In genomic region chr22:23225337-23225723, GRCh38 we compare ENCODE assay signal across 11 cellular contexts. TPM values are rescaled to one million over a fixed set of nuclear protein-coding genes. Genes with fewer than 3 reads are reported as not detected.
DNase-seq lines count a peak whose midpoint lies in the region; ATAC-seq and TF ChIP-seq lines count a peak whose summit lies in the region.
"Had no signal": no experiment of that assay in that cellular context is flagged by ENCODE, and none has a peak within 500 bp of the region (broad histone marks: within the 10 kb centered on the region; RNA-seq: fewer than 3 reads in every experiment).

No MANE protein-coding gene starts in this region.

- POLR2A ChIA-PET in RWPE1 (lab: Yijun Ruan, JAX; ENCODE audit: low non-redundant PET): no interaction called here

- H3K4me3 Mint-ChIP-seq in CD14-positive monocyte (no peak overlapping the region), endothelial cell (ENCODE audit: unreplicated experiment) (no peak overlapping the region)

- intact Hi-C loops in CD14-positive monocyte (cut with micrococcal nuclease): no loop called here
- intact Hi-C loops in psoas muscle (cut with DNase I): no loop called here

- DNase-seq in CD14-positive monocyte (ENCODE audit: low spot score) (no peak), RWPE1 (ENCODE audit: low spot score) (no peak), endothelial cell (ENCODE audit: low spot score) (no peak), psoas muscle (no peak), T1000 (lab: John Stamatoyannopoulos, UW) (no peak), NCI-H2081 treated with DMSO at 0.1 percent for 48 hours (lab: John Stamatoyannopoulos, UW) (no peak)
- DNase-seq: cerebellar nuclear complex, NCI-H146 had no signal

- ATAC-seq in psoas muscle (no peak), HG02642 (IDR thresholded peaks at IDR 0.05; ENCODE audit: poor library complexity, unreplicated experiment) (no peak), HG02981 (IDR thresholded peaks at IDR 0.05; ENCODE audit: unreplicated experiment) (no peak)

- H3K36me3 Mint-ChIP-seq in CD14-positive monocyte (peaks cover 19 to 20% of the 10 kb centered on the region in 2 donors), endothelial cell (ENCODE audit: low read depth, unreplicated experiment) (peaks cover 22% of the 10 kb centered on the region)

- peaks cover 21% of the 10 kb centered on the region for H3K4me1 ChIP-seq in psoas muscle
- H3K4me1 ChIP-seq: HAP-1 had no signal

- TF ChIP-seq CTCF in CD14-positive monocyte (IDR thresholded peaks at IDR 0.05): no peak
- TF ChIP-seq CTCF in RWPE1 (conservative IDR thresholded peaks at IDR 0.05; ENCODE audit: low read depth): no peak
- TF ChIP-seq CTCF in endothelial cell (IDR thresholded peaks at IDR 0.05; ENCODE audit: unreplicated experiment): no peak
- TF ChIP-seq CTCF in psoas muscle (IDR thresholded peaks at IDR 0.05): no peak

- H3K9me3 ChIP-seq in psoas muscle: no peaks in the 10 kb centered on the region
- H3K9me3 ChIP-seq: HAP-1 had no signal

- H3K27me3 Mint-ChIP-seq in CD14-positive monocyte (ENCODE audit: low read depth in 3 of 3) (peaks cover 0 to 2% (median 0%) of the 10 kb centered on the region in 3 donors), endothelial cell (ENCODE audit: unreplicated experiment) (peaks cover 7% of the 10 kb centered on the region)

- no peak overlapping the region for H3K4me3 ChIP-seq in psoas muscle
- H3K4me3 ChIP-seq: HAP-1 had no signal

- H3K9me3 Mint-ChIP-seq in CD14-positive monocyte (peaks cover 5 to 17% (median 13%) of the 10 kb centered on the region in 7 donors), endothelial cell (ENCODE audit: unreplicated experiment) (no peaks in the 10 kb centered on the region)

- WGBS in psoas muscle, 3 donors: 81 to 86% (median 83%) methylated on average over 10 of the region's 10 CpGs

- H3K27ac Mint-ChIP-seq in CD14-positive monocyte (peak overlapping the region; percentile 76 to 91 (median 88)), endothelial cell (ENCODE audit: unreplicated experiment) (peak overlapping the region; percentile 21)

- H3K4me1 Mint-ChIP-seq in CD14-positive monocyte (peaks cover 79% of the 10 kb centered on the region), endothelial cell (ENCODE audit: unreplicated experiment) (peaks cover 67% of the 10 kb centered on the region)

- H3K27me3 ChIP-seq in psoas muscle (ENCODE audit: insufficient read depth in 3 of 3, low read length in 2 of 3): peaks cover 0 to 24% (median 3%) of the 10 kb centered on the region in 3 donors

- no peaks in the 10 kb centered on the region for H3K36me3 ChIP-seq in psoas muscle (ENCODE audit: insufficient read depth in 1 of 2, low read depth in 1 of 2)
- H3K36me3 ChIP-seq: HAP-1 had no signal

- H3K27ac ChIP-seq in RWPE1 (peak overlapping the region; percentile 97), psoas muscle (peak overlapping the region; percentile 46)

- CTCF ChIA-PET in RWPE1 (lab: Yijun Ruan, JAX): interaction anchor here (1.0 kb wide), 1 partner anchor 56 kb away, joined by 3 read pairs; no protein-coding TSS in a partner anchor

RNA-seq across cellular contexts. Expression of gene BCR, which starts 45.0 kb away (rescaled TPM):
- polyA plus RNA-seq in CD14-positive monocyte (under 1 TPM; 0.97 TPM), psoas muscle (1 to 10 TPM; 2.7 to 4.7 (median 4.0) TPM)
- total RNA-seq in endothelial cell (ENCODE audit: unreplicated experiment) (92.6 TPM), psoas muscle (1 to 10 TPM; 6.5 to 7.7 (median 7.0) TPM)

Comparison
In these comparisons a context has a peak if more than half of its experiments do, and no peak if none do; other contexts are left out.
1. RNA of gene BCR, which starts 45.0 kb away (total RNA-seq): 92.6 TPM in endothelial cell (single experiment); 6.5 to 7.7 TPM in psoas muscle; every median in the first group is over 10 times any median in the second.